In the genomic region with DNA sequence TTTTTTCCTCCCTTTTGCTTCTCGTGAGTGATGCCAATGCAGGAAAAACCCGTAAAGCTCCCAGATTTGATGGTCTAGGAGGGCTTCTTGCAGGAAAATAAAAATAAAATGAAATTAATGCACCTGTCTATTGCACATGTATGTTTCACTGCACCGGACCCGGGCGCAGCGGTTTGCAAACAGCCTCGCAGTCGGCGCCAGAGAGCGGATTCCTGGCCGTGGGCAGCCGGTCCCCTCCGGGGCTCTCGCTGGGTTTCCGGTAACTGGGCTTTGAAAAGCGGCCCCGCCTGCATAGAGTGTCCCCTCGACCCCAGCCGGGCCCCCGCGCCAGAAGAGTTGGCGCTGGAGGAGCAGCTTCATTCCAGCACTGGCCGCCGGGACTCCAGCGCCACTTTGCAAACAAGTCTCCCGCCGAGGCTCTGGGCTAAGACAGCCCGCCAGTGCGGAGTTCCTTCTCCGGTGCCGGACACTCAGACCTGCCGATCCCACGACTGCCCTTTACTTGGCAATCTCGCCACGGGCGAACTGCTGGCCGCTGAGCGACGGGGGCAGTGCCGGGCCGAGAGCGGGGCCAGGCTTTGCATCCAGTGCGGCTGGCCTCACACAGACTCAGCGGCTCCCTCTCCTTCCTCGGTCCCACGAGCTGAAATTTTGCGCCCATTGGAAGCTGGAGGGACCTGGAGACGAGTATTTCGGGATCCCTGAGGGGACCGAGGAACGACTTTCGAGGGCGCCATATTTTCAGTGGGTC, we compare ENCODE assay signal across 8 cellular contexts. TPM values are rescaled to one million over a fixed set of nuclear protein-coding genes. Genes with fewer than 3 reads are reported as not detected.
DNase-seq lines count a peak whose midpoint lies in the region; ATAC-seq, FAIRE-seq and TF ChIP-seq lines count a peak whose summit lies in the region.

No MANE protein-coding gene starts in this region.

- H3K4me3 ChIP-seq in SU-DHL-6 (ENCODE audit: insufficient read depth, low read length, poor library complexity, severe bottlenecking): peak overlapping the region; percentile 93
- peak overlapping the region; percentile 79 for H3K4me3 ChIP-seq in bronchial epithelial cell (ENCODE audit: low read depth, low read length)
- H3K4me3 ChIP-seq in skeletal muscle satellite cell (ENCODE audit: low read length): peak overlapping the region; percentile 98

- H3K9me3 ChIP-seq in SU-DHL-6 (ENCODE audit: insufficient read depth, low read length) (no peaks in the 10 kb centered on the region), skeletal muscle satellite cell (replicated peaks; ENCODE audit: low read length) (no peaks in the 10 kb centered on the region)

- FAIRE-seq in bronchial epithelial cell (lab: Jason Lieb, UNC): no peak

- no peaks in the 10 kb centered on the region for H3K27me3 ChIP-seq in SU-DHL-6 (ENCODE audit: low read length)
- H3K27me3 ChIP-seq in bronchial epithelial cell (ENCODE audit: control insufficient read depth, insufficient read depth, low read length): peaks cover 3% of the 10 kb centered on the region
- H3K27me3 ChIP-seq in skeletal muscle satellite cell (ENCODE audit: control insufficient read depth, insufficient read depth, low read length): no peaks in the 10 kb centered on the region

- H3K4me1 Mint-ChIP-seq in immature natural killer cell: peaks cover 20 to 26% of the 10 kb centered on the region in 2 donors

- no peaks in the 10 kb centered on the region for H3K79me2 ChIP-seq in SU-DHL-6 (ENCODE audit: insufficient read depth, low read length)

- H2AFZ ChIP-seq in SU-DHL-6 (ENCODE audit: low read depth, low read length, severe bottlenecking): peak overlapping the region; percentile 96

- peaks cover 36% of the 10 kb centered on the region for H3K4me1 ChIP-seq in skeletal muscle satellite cell (ENCODE audit: control insufficient read depth, insufficient read depth, low read length)

- TF ChIP-seq CTCF in SU-DHL-6 (IDR thresholded peaks at IDR 0.05; ENCODE audit: insufficient read depth, low read length, poor library complexity, severe bottlenecking) (no peak), bronchial epithelial cell (IDR thresholded peaks at IDR 0.05; ENCODE audit: insufficient read depth, low read length, severe bottlenecking) (no peak)

- no peaks in the 10 kb centered on the region for H4K20me1 ChIP-seq in SU-DHL-6 (ENCODE audit: low read depth, low read length)

- ATAC-seq in HG03175 (IDR thresholded peaks at IDR 0.05; ENCODE audit: unreplicated experiment): peak; percentile 24

- H3K9ac ChIP-seq in SU-DHL-6 (ENCODE audit: low read length): peak overlapping the region; percentile 90
- peak overlapping the region; percentile 100 for H3K9ac ChIP-seq in skeletal muscle satellite cell (ENCODE audit: low read depth, low read length)

- H3K36me3 ChIP-seq in SU-DHL-6 (ENCODE audit: low read length): no peaks in the 10 kb centered on the region
- H3K36me3 ChIP-seq in bronchial epithelial cell (ENCODE audit: control insufficient read depth, insufficient read depth, low read length): no peaks in the 10 kb centered on the region
- H3K36me3 ChIP-seq in skeletal muscle satellite cell (ENCODE audit: insufficient read depth, low read length): no peaks in the 10 kb centered on the region

- peak; percentile 27 to 30 for DNase-seq in SHP77 (lab: John Stamatoyannopoulos, UW)
- no peak for DNase-seq in SHP77 treated with DMSO at 0.1 percent for 48 hours (lab: John Stamatoyannopoulos, UW)
- DNase-seq in bronchial epithelial cell (ENCODE audit: low read depth): no peak
- DNase-seq in immature natural killer cell: peak; percentile 10 to 14 (median 10)
- DNase-seq in cortex of kidney (lab: John Stamatoyannopoulos, UW): no peak

- no peaks in the 10 kb centered on the region for H3K9me2 ChIP-seq in SU-DHL-6 (replicated peaks; ENCODE audit: insufficient read depth, low read length)

- no peaks in the 10 kb centered on the region for H3K9me3 Mint-ChIP-seq in immature natural killer cell

- H3K27ac ChIP-seq in SU-DHL-6 (ENCODE audit: low read depth, low read length): no peak overlapping the region

- peak overlapping the region; percentile 91 to 97 (median 95) for H3K4me3 Mint-ChIP-seq in immature natural killer cell

- no peaks in the 10 kb centered on the region for H3K36me3 Mint-ChIP-seq in immature natural killer cell

- no peaks in the 10 kb centered on the region for H3F3A ChIP-seq in SU-DHL-6 (ENCODE audit: insufficient read depth)

- H3K4me2 ChIP-seq in SU-DHL-6 (ENCODE audit: low read depth, low read length, poor library complexity, severe bottlenecking): peak overlapping the region; percentile 86
- peak overlapping the region; percentile 99 for H3K4me2 ChIP-seq in skeletal muscle satellite cell (ENCODE audit: low read length)

- H3K27ac Mint-ChIP-seq in immature natural killer cell: peak overlapping the region in 4 of 6 donors; percentile 37 to 86 (median 67)

- H3K27me3 Mint-ChIP-seq in immature natural killer cell (ENCODE audit: low read depth in 3 of 3): peaks cover 6 to 26% (median 20%) of the 10 kb centered on the region in 3 donors

RNA-seq across cellular contexts. Expression of gene TLN2, which starts 0.6 kb away (rescaled TPM):
- total RNA-seq in bronchial epithelial cell: 4.7 and 14.1 TPM in 2 replicates
- polyA plus RNA-seq in immature natural killer cell: under 1 TPM in 2 of 3 donors, not detected in 1; 0.14 to 0.46 TPM
- total RNA-seq in skeletal muscle satellite cell (2012; rRNA removed): 15.5 and 15.9 TPM in 2 replicates

Comparison
In these comparisons a context has a peak if more than half of its experiments do, and no peak if none do; other contexts are left out.
1. DNase-seq: peak in SHP77 (2 of 2) and immature natural killer cell (3 of 3); none in SHP77 treated with DMSO at 0.1 percent for 48 hours (single experiment), bronchial epithelial cell (single experiment) and cortex of kidney (single experiment).
2. Peak in every context shown above with its lines, with median percentiles within 50 percentile points of each other: H3K4me3 ChIP-seq.